Comparison of ENCODE assay signal across 1 cellular context in the genomic region with DNA sequence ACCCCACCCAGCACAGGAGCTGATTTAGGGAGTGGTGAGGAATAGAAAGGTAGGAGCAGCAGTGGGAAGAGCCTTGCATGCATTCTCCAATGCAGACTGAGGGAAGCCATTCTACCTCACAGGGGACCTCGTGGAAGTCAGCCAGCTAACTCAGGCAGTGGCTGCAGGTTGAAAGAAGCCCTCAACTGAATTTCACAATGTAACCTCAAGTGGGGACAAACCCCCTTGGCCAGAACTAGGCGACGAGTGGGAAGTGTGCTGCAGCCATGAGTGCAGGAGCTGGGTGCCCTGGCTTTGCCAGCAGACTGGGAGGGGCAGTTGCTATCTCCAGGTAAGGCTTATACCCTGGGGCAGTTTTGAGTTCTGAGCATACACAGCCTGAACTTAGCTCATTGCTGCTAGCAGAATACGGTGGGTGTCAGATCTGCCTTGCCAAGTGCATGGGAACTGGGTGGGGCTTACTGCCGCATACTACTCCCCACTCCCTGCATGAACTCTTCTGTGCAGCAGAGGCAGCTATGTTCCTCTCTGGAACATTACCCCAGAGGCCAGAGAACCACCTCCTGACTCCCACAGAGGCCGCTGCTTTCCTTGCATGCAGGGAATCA.
TF ChIP-seq lines count a peak whose summit lies in the region.

No MANE protein-coding gene starts in this region.

TF ChIP-seq in GM23338, 12 proteins besides CTCF, POLR2A, EP300 and RAD21:
- TF ChIP-seq, protein P1, sequence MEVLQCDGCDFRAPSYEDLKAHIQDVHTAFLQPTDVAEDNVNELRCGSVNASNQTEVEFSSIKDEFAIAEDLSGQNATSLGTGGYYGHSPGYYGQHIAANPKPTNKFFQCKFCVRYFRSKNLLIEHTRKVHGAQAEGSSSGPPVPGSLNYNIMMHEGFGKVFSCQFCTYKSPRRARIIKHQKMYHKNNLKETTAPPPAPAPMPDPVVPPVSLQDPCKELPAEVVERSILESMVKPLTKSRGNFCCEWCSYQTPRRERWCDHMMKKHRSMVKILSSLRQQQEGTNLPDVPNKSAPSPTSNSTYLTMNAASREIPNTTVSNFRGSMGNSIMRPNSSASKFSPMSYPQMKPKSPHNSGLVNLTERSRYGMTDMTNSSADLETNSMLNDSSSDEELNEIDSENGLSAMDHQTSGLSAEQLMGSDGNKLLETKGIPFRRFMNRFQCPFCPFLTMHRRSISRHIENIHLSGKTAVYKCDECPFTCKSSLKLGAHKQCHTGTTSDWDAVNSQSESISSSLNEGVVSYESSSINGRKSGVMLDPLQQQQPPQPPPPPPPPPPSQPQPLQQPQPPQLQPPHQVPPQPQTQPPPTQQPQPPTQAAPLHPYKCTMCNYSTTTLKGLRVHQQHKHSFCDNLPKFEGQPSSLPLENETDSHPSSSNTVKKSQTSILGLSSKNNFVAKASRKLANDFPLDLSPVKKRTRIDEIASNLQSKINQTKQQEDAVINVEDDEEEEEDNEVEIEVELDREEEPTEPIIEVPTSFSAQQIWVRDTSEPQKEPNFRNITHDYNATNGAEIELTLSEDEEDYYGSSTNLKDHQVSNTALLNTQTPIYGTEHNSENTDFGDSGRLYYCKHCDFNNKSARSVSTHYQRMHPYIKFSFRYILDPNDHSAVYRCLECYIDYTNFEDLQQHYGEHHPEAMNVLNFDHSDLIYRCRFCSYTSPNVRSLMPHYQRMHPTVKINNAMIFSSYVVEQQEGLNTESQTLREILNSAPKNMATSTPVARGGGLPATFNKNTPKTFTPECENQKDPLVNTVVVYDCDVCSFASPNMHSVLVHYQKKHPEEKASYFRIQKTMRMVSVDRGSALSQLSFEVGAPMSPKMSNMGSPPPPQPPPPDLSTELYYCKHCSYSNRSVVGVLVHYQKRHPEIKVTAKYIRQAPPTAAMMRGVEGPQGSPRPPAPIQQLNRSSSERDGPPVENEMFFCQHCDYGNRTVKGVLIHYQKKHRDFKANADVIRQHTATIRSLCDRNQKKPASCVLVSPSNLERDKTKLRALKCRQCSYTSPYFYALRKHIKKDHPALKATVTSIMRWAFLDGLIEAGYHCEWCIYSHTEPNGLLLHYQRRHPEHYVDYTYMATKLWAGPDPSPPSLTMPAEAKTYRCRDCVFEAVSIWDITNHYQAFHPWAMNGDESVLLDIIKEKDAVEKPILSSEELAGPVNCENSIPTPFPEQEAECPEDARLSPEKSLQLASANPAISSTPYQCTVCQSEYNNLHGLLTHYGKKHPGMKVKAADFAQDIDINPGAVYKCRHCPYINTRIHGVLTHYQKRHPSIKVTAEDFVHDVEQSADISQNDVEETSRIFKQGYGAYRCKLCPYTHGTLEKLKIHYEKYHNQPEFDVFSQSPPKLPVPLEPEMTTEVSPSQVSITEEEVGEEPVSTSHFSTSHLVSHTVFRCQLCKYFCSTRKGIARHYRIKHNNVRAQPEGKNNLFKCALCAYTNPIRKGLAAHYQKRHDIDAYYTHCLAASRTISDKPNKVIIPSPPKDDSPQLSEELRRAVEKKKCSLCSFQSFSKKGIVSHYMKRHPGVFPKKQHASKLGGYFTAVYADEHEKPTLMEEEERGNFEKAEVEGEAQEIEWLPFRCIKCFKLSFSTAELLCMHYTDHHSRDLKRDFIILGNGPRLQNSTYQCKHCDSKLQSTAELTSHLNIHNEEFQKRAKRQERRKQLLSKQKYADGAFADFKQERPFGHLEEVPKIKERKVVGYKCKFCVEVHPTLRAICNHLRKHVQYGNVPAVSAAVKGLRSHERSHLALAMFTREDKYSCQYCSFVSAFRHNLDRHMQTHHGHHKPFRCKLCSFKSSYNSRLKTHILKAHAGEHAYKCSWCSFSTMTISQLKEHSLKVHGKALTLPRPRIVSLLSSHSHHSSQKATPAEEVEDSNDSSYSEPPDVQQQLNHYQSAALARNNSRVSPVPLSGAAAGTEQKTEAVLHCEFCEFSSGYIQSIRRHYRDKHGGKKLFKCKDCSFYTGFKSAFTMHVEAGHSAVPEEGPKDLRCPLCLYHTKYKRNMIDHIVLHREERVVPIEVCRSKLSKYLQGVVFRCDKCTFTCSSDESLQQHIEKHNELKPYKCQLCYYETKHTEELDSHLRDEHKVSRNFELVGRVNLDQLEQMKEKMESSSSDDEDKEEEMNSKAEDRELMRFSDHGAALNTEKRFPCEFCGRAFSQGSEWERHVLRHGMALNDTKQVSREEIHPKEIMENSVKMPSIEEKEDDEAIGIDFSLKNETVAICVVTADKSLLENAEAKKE (CRISPR knock-in tag; IDR thresholded peaks at IDR 0.05), result no peak
- TF ChIP-seq POLR2AphosphoS5 (IDR thresholded peaks at IDR 0.05; ENCODE audit: low read depth) (no peak), REST (IDR thresholded peaks at IDR 0.05; ENCODE audit: unreplicated experiment) (no peak), ZNF331 (CRISPR knock-in tag; IDR thresholded peaks at IDR 0.05; ENCODE audit: low read depth) (no peak), NANOG (IDR thresholded peaks at IDR 0.05; ENCODE audit: borderline replicate concordance) (no peak)
